In genomic region chr5:11050596-11051304, GRCh38 we compare ENCODE assay signal across 18 cellular contexts.
DNase-seq lines count a peak whose midpoint lies in the region; ATAC-seq, FAIRE-seq and TF ChIP-seq lines count a peak whose summit lies in the region.
"Had no signal": no experiment of that assay in that cellular context is flagged by ENCODE, and none has a peak within 500 bp of the region (broad histone marks: within the 10 kb centered on the region; RNA-seq: fewer than 3 reads in every experiment).

No MANE protein-coding gene starts in this region.

- no peak overlapping the region for H2BK5ac ChIP-seq in IMR-90 (ENCODE audit: low read depth, low read length, poor library complexity, severe bottlenecking)

- no peak overlapping the region for H3K4me3 Mint-ChIP-seq in astrocyte (ENCODE audit: unreplicated experiment)
- H3K4me3 Mint-ChIP-seq: naive B cell had no signal

- no TSS peak for BruUV-seq in IMR-90 (replicated peaks; lab: Mats Ljungman, UMichigan)

- no peak overlapping the region for H3K9ac ChIP-seq in IMR-90 (ENCODE audit: low read depth, low read length)
- no peak overlapping the region for H3K9ac ChIP-seq in astrocyte (ENCODE audit: low read length)
- H3K9ac ChIP-seq: SK-N-SH had no signal

- H3K27ac Mint-ChIP-seq in astrocyte (ENCODE audit: unreplicated experiment), result no peak overlapping the region
- H3K27ac Mint-ChIP-seq: naive B cell had no signal

- H3K36me3 Mint-ChIP-seq in astrocyte (ENCODE audit: low read depth, unreplicated experiment), result no peaks in the 10 kb centered on the region
- H3K36me3 Mint-ChIP-seq: naive B cell had no signal

- CTCF ChIA-PET in IMR-90 (lab: Yijun Ruan, JAX), result no interaction called here

- TF ChIP-seq POLR2A in IMR-90 (IDR thresholded peaks at IDR 0.05; ENCODE audit: low read depth, low read length), result no peak

- H3K9me1 ChIP-seq in IMR-90 (ENCODE audit: insufficient read depth, low read length), result no peaks in the 10 kb centered on the region

- dilution Hi-C loops in IMR-90 (cut with HindIII; ENCODE audit: low sequenced_read_pairs, unreplicated experiment), result no loop called here

- H3K36me3 ChIP-seq in IMR-90 (ENCODE audit: control insufficient read depth, insufficient read depth, low read length), result no peaks in the 10 kb centered on the region
- no peaks in the 10 kb centered on the region for H3K36me3 ChIP-seq in astrocyte (ENCODE audit: insufficient read depth, low read length)
- H3K36me3 ChIP-seq: pancreas, thoracic aorta had no signal

- H3K56ac ChIP-seq in IMR-90 (ENCODE audit: extremely low read depth, insufficient read depth, low read length), result no peak overlapping the region

- no peak for TF ChIP-seq RAD21 in IMR-90 (IDR thresholded peaks at IDR 0.05; ENCODE audit: low read length)

- no peak overlapping the region for H3K14ac ChIP-seq in IMR-90 (replicated peaks; ENCODE audit: low read depth, low read length)

- H4K8ac ChIP-seq in IMR-90 (ENCODE audit: low read depth in 2 of 2, low read length in 2 of 2), result no peak overlapping the region

- peaks cover 7% of the 10 kb centered on the region for H3K9me3 Mint-ChIP-seq in astrocyte (ENCODE audit: unreplicated experiment)

- no peak for ATAC-seq in IMR-90 (ENCODE audit: low read depth)
- ATAC-seq in GM21825 (IDR thresholded peaks at IDR 0.05; ENCODE audit: unreplicated experiment), result no peak
- ATAC-seq: K562, pancreas had no signal

- H3K4me3 ChIP-seq in IMR-90 (ENCODE audit: insufficient read depth, low read depth, low read length), result no peak overlapping the region
- no peak overlapping the region for H3K4me3 ChIP-seq in astrocyte (ENCODE audit: insufficient read depth, low read depth, low read length)
- H3K4me3 ChIP-seq: K562, pancreas, thoracic aorta had no signal

- no peak overlapping the region for H3K4me2 ChIP-seq in IMR-90 (ENCODE audit: low read depth, low read length)
- H3K4me2 ChIP-seq in astrocyte (ENCODE audit: low read length), result no peak overlapping the region
- H3K4me2 ChIP-seq: SK-N-SH had no signal

- TF ChIP-seq CTCF in IMR-90 (conservative IDR thresholded peaks at IDR 0.05; ENCODE audit: low read depth, low read length) (no peak), astrocyte (IDR thresholded peaks at IDR 0.05; ENCODE audit: insufficient read depth, low read depth, low read length) (no peak)

- H3K4me1 ChIP-seq in IMR-90 (ENCODE audit: control insufficient read depth, insufficient read depth, low read length), result no peaks in the 10 kb centered on the region
- H3K4me1 ChIP-seq in astrocyte (ENCODE audit: insufficient read depth, low read length), result no peaks in the 10 kb centered on the region
- H3K4me1 ChIP-seq: pancreas had no signal

- H4K5ac ChIP-seq in IMR-90 (ENCODE audit: low read depth, low read length), result no peak overlapping the region

- H2AFZ ChIP-seq in IMR-90 (replicated peaks; ENCODE audit: low read length, poor library complexity) (no peak overlapping the region), astrocyte (ENCODE audit: low read depth, low read length) (no peak overlapping the region)

- 35% methylated on average over 2 of the region's 3 CpGs; no CpG with 5 or more reads in 1 of the 2 experiments for WGBS in IMR-90 (ENCODE audit: extremely low coverage in 2 of 2, insufficient read length in 1 of 2), 2 experiments

- peak; percentile 64 for DNase-seq in DMS 273 treated with DMSO at 0.1 percent for 48 hours (lab: John Stamatoyannopoulos, UW)
- peak; percentile 2 for DNase-seq in IMR-90
- DNase-seq in astrocyte (ENCODE audit: low read depth), result peak; percentile 13
- DNase-seq in iris pigment epithelial cell (ENCODE audit: low read depth), result peak; percentile 40
- DNase-seq in HuH-7.5 (ENCODE audit: low spot score), result no peak
- DNase-seq in NCI-H1694 treated with DMSO at 0.1 percent for 48 hours (lab: John Stamatoyannopoulos, UW), result no peak
- DNase-seq in NAMALWA (ENCODE audit: low spot score), result no peak
- DNase-seq: activated gamma-delta T cell treated with Interleukin-2 at 50 U/mL for 16 hours; Calu3; naive B cell; OCI-M1; pancreas; SK-N-SH; stimulated activated CD4-positive, alpha-beta T cell treated with anti-CD3 and anti-CD28 coated beads, Interleukin-4, amount 100 ng/mL, for 24 hours; T1000 had no signal

- H3K79me2 ChIP-seq in astrocyte (ENCODE audit: insufficient read depth, low read length), result no peaks in the 10 kb centered on the region

- no peak overlapping the region for H3K18ac ChIP-seq in IMR-90 (ENCODE audit: low read depth, low read length)

- no peak for FAIRE-seq in astrocyte (lab: Jason Lieb, UNC)
- FAIRE-seq: pancreas had no signal

- no peaks in the 10 kb centered on the region for H3K4me1 Mint-ChIP-seq in astrocyte (ENCODE audit: low read depth, unreplicated experiment)
- H3K4me1 Mint-ChIP-seq: naive B cell had no signal

- in situ Hi-C loops in IMR-90 (cut with MboI; ENCODE audit: low sequenced_read_pairs), result no loop called here

- H3K9me3 ChIP-seq in IMR-90 (ENCODE audit: control insufficient read depth, insufficient read depth, low read length), result no peaks in the 10 kb centered on the region
- no peaks in the 10 kb centered on the region for H3K9me3 ChIP-seq in astrocyte (ENCODE audit: insufficient read depth, low read depth, low read length)
- H3K9me3 ChIP-seq: pancreas, SK-N-SH, thoracic aorta had no signal

- peaks cover 1% of the 10 kb centered on the region for H3K27me3 Mint-ChIP-seq in astrocyte (ENCODE audit: low read depth, unreplicated experiment)

- POLR2A ChIA-PET in IMR-90 (lab: Charles Lee; ENCODE audit: unreplicated experiment), result no interaction called here

- no peak overlapping the region for H3K23ac ChIP-seq in IMR-90 (ENCODE audit: low read depth, low read length)

- no peak overlapping the region for H2BK120ac ChIP-seq in IMR-90 (ENCODE audit: low read depth, low read length)

- H2BK20ac ChIP-seq in IMR-90 (ENCODE audit: low read depth, low read length), result no peak overlapping the region

- intact Hi-C loops in IMR-90 (cut with micrococcal nuclease), result loop anchor here (5.0 kb wide), 1 partner anchor 353 kb away; no protein-coding TSS in a partner anchor

- H2BK15ac ChIP-seq in IMR-90 (ENCODE audit: low read depth, low read length), result no peak overlapping the region

- H3K79me1 ChIP-seq in IMR-90 (ENCODE audit: low read depth in 1 of 2, low read length in 2 of 2), result no peaks in the 10 kb centered on the region

- H4K91ac ChIP-seq in IMR-90 (ENCODE audit: insufficient read depth, low read depth, low read length), result no peak overlapping the region

- H3K4ac ChIP-seq in IMR-90 (ENCODE audit: low read depth, low read length), result no peak overlapping the region

- H3K27me3 ChIP-seq in IMR-90 (ENCODE audit: control insufficient read depth, insufficient read depth, low read length) (peaks cover 6% of the 10 kb centered on the region), astrocyte (ENCODE audit: insufficient read depth, low read length) (no peaks in the 10 kb centered on the region)
- H3K27me3 ChIP-seq: pancreas had no signal

- no peak overlapping the region for H2AK5ac ChIP-seq in IMR-90 (ENCODE audit: low read depth, low read length)

- H3K27ac ChIP-seq in IMR-90 (ENCODE audit: insufficient read depth, low read length) (no peak overlapping the region), astrocyte (ENCODE audit: low read depth, low read length) (no peak overlapping the region)
- H3K27ac ChIP-seq: pancreas, thoracic aorta had no signal

- H4K20me1 ChIP-seq in IMR-90 (ENCODE audit: insufficient read depth, low read length), result no peaks in the 10 kb centered on the region
- no peaks in the 10 kb centered on the region for H4K20me1 ChIP-seq in astrocyte (ENCODE audit: insufficient read depth, low read length)

- H2AK9ac ChIP-seq in IMR-90 (replicated peaks; ENCODE audit: low read depth, low read length, poor library complexity), result no peak overlapping the region

TF ChIP-seq in IMR-90, 13 proteins besides CTCF, POLR2A, EP300 and RAD21:
- no peak for TF ChIP-seq SMC3 (IDR thresholded peaks at IDR 0.05; ENCODE audit: low read depth, low read length)

Comparison
In these comparisons a context has a peak if more than half of its experiments do, and no peak if none do; other contexts are left out.
1. DNase-seq: peak in DMS 273 treated with DMSO at 0.1 percent for 48 hours (single experiment), IMR-90 (single experiment), astrocyte (single experiment) and iris pigment epithelial cell (single experiment); none in HuH-7.5 (single experiment), NCI-H1694 treated with DMSO at 0.1 percent for 48 hours (single experiment) and NAMALWA (single experiment).